In genomic region chr6:109121411-109121810, GRCh38 we compare ENCODE assay signal across 19 cellular contexts. TPM values are rescaled to one million over a fixed set of nuclear protein-coding genes. Genes with fewer than 3 reads are reported as not detected.
DNase-seq lines count a peak whose midpoint lies in the region; ATAC-seq and TF ChIP-seq lines count a peak whose summit lies in the region.
"Had no signal": no experiment of that assay in that cellular context is flagged by ENCODE, and none has a peak within 500 bp of the region (broad histone marks: within the 10 kb centered on the region; RNA-seq: fewer than 3 reads in every experiment).

No MANE protein-coding gene starts in this region.

- no peaks in the 10 kb centered on the region for H3K27me3 Mint-ChIP-seq in dendritic cell treated with granulocyte-macrophage colony-stimulating factor and Interleukin-4, amounts not matched to agents 40 ng/mL and 50 ng/mL, for 4 days

- no peaks in the 10 kb centered on the region for H3K36me3 ChIP-seq in ACC112 (ENCODE audit: insufficient read depth, low read length)
- no peaks in the 10 kb centered on the region for H3K36me3 ChIP-seq in neutrophil
- H3K36me3 ChIP-seq: Peyer's patch had no signal

- H3K9me3 ChIP-seq in neutrophil: no peaks in the 10 kb centered on the region
- H3K9me3 ChIP-seq: Peyer's patch had no signal

- no peak overlapping the region for H2AFZ ChIP-seq in ACC112 (ENCODE audit: low read length, unreplicated experiment)

- H3K36me3 Mint-ChIP-seq in dendritic cell treated with granulocyte-macrophage colony-stimulating factor and Interleukin-4, amounts not matched to agents 40 ng/mL and 50 ng/mL, for 4 days (ENCODE audit: low read depth): no peaks in the 10 kb centered on the region
- H3K36me3 Mint-ChIP-seq: natural killer cell had no signal

- H3K4me3 Mint-ChIP-seq in dendritic cell treated with granulocyte-macrophage colony-stimulating factor and Interleukin-4, amounts not matched to agents 40 ng/mL and 50 ng/mL, for 4 days: no peak overlapping the region

- H3K27me3 ChIP-seq in ACC112 (ENCODE audit: insufficient read depth, low read length) (no peaks in the 10 kb centered on the region), neutrophil (no peaks in the 10 kb centered on the region)
- H3K27me3 ChIP-seq: Peyer's patch had no signal

- no peak for TF ChIP-seq CTCF in neutrophil (IDR thresholded peaks at IDR 0.05)

- no peak for ATAC-seq in HG03520 (IDR thresholded peaks at IDR 0.05; ENCODE audit: unreplicated experiment)
- ATAC-seq: activated CD4-positive, CD25-positive, alpha-beta regulatory T cell treated with anti-CD3 and anti-CD28 coated beads, Interleukin-2, amount 50 U/mL, for 24 hours had no signal

- H3K4me1 Mint-ChIP-seq in dendritic cell treated with granulocyte-macrophage colony-stimulating factor and Interleukin-4, amounts not matched to agents 40 ng/mL and 50 ng/mL, for 4 days (ENCODE audit: low read depth): peaks cover 24% of the 10 kb centered on the region

- in situ Hi-C loops in G401 (cut with HindIII; ENCODE audit: low sequenced_read_pairs): no loop called here

- H3K9me3 Mint-ChIP-seq in dendritic cell treated with granulocyte-macrophage colony-stimulating factor and Interleukin-4, amounts not matched to agents 40 ng/mL and 50 ng/mL, for 4 days: no peaks in the 10 kb centered on the region
- H3K9me3 Mint-ChIP-seq: natural killer cell had no signal

- peak overlapping the region; percentile 43 for H3K27ac ChIP-seq in ACC112 (ENCODE audit: low read depth, low read length)
- peak overlapping the region; percentile 26 for H3K27ac ChIP-seq in neutrophil
- H3K27ac ChIP-seq: Peyer's patch had no signal

- peaks cover 52% of the 10 kb centered on the region for H3K79me2 ChIP-seq in ACC112 (ENCODE audit: control insufficient read depth, insufficient read depth, low read length, unreplicated experiment)

- DNase-seq in LHCN-M2 (ENCODE audit: low read depth) (peak; percentile 34), nucleus accumbens (lab: John Stamatoyannopoulos, UW) (no peak), NCI-H2171 treated with DMSO at 0.1 percent for 48 hours (lab: John Stamatoyannopoulos, UW) (no peak), G401 (ENCODE audit: low spot score) (no peak)
- DNase-seq: activated CD8-positive, alpha-beta memory T cell treated with anti-CD3 and anti-CD28 coated beads, Interleukin-2, amount 50 U/mL, for 48 hours; activated naive CD4-positive, alpha-beta T cell treated with anti-CD3 and anti-CD28 coated beads, Interleukin-2, amount 50 U/mL, for 16 hours; central memory CD4-positive, alpha-beta T cell; natural killer cell; NCI-H146; NCI-H524 treated with DMSO at 0.1 percent for 48 hours; Peyer's patch; stimulated activated naive CD4-positive, alpha-beta T cell; T-helper 1 cell had no signal

- intact Hi-C loops in dendritic cell treated with granulocyte-macrophage colony-stimulating factor and Interleukin-4, amounts not matched to agents 40 ng/mL and 50 ng/mL, for 4 days (cut with micrococcal nuclease): no loop called here

- H3K4me1 ChIP-seq in ACC112 (ENCODE audit: control insufficient read depth, insufficient read depth, low read length, unreplicated experiment) (peaks cover 28% of the 10 kb centered on the region), neutrophil (ENCODE audit: control insufficient read depth in 1 of 2, insufficient read depth in 1 of 2, low read depth in 1 of 2, low read length in 1 of 2) (peaks cover 12 to 21% of the 10 kb centered on the region in 2 experiments)

- H3K4me3 ChIP-seq in ACC112 (ENCODE audit: low read depth, low read length): peak overlapping the region; percentile 60; the same call in 1 of the 2 replicates
- no peak overlapping the region for H3K4me3 ChIP-seq in neutrophil (ENCODE audit: low read depth in 1 of 2, low read length in 1 of 2)
- H3K4me3 ChIP-seq: Peyer's patch, skin epidermis had no signal

- peak overlapping the region; percentile 69 for H3K27ac Mint-ChIP-seq in dendritic cell treated with granulocyte-macrophage colony-stimulating factor and Interleukin-4, amounts not matched to agents 40 ng/mL and 50 ng/mL, for 4 days

RNA-seq across cellular contexts. Expression of gene CEP57L1, which starts 26.1 kb away (rescaled TPM):
- total RNA-seq in LHCN-M2 (2014; rRNA removed): 31.7 and 44.6 TPM in 2 replicates
- polyA plus RNA-seq in LHCN-M2 (2012): 7.9 TPM
- 31.6 and 43.4 TPM in 2 replicates for total RNA-seq in G401 (2014; rRNA removed; shearing (Covaris generic))

RNA-seq across cellular contexts. Expression of gene SESN1, which starts 26.8 kb away (rescaled TPM):
- 29.6 and 30.4 TPM in 2 replicates for total RNA-seq in LHCN-M2 (2014; rRNA removed)
- 8.8 TPM for polyA plus RNA-seq in LHCN-M2 (2012)
- total RNA-seq in G401 (2014; rRNA removed; shearing (Covaris generic)): 25.0 and 36.0 TPM in 2 replicates
